In the genomic region with DNA sequence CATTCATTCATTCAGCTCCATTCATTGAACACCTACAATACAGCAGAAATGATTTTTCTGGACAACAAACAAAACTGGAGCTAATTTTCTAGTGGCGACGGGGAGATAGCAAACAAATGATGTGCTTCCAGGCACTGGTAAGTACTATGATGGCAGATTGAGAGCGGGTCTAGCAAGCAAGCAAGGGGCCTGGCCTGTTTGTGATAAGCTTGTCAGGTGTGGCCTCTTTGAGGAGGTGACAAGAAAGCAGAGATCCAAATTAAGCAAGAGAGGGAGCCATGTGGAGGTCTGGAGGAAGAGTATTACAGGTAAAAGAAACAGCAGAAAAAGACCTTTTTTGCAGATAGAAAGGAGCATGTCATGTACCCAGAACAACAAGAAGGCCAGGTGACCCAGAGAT, we compare ENCODE assay signal across 19 cellular contexts.
A peak's percentile ranks its signal among the peaks of the same experiment; 100 is the strongest.
DNase-seq lines count a peak whose midpoint lies in the region; ATAC-seq and TF ChIP-seq lines count a peak whose summit lies in the region.
"Had no signal": no experiment of that assay in that cellular context is flagged by ENCODE, and none has a peak within 500 bp of the region (broad histone marks: within the 10 kb centered on the region; RNA-seq: fewer than 3 reads in every experiment).

No MANE protein-coding gene starts in this region.

- H3K4me3 ChIP-seq in RWPE2 (ENCODE audit: severe bottlenecking) (no peak overlapping the region), mesendoderm (ENCODE audit: low read length) (no peak overlapping the region)
- H3K4me3 ChIP-seq: BLaER1 had no signal

- no peaks in the 10 kb centered on the region for H3K79me1 ChIP-seq in mesendoderm (ENCODE audit: low read length)

- H2AK5ac ChIP-seq in mesendoderm (ENCODE audit: low read length), result no peak overlapping the region

- WGBS in mesendoderm (ENCODE audit: extremely low coverage, insufficient coverage, low lambda C conversion rate), result no CpG with 5 or more reads among the region's 3 CpGs

- H3K9me3 ChIP-seq in RWPE2 (ENCODE audit: severe bottlenecking), result no peaks in the 10 kb centered on the region
- H3K9me3 ChIP-seq: BE2C, BLaER1 had no signal

- H3K27ac ChIP-seq in RWPE2 (ENCODE audit: poor library complexity, severe bottlenecking) (peak overlapping the region; percentile 22), mesendoderm (ENCODE audit: low read depth, low read length) (no peak overlapping the region)
- H3K27ac ChIP-seq: BLaER1 had no signal

- H3K9me3 Mint-ChIP-seq in type B pancreatic cell, result no peaks in the 10 kb centered on the region
- H3K9me3 Mint-ChIP-seq: CD14-positive monocyte; CD8-positive, alpha-beta memory T cell had no signal

- H2BK5ac ChIP-seq in mesendoderm (ENCODE audit: low read length), result no peak overlapping the region

- no peaks in the 10 kb centered on the region for H3K27me3 ChIP-seq in RWPE2 (ENCODE audit: insufficient read depth, poor library complexity, severe bottlenecking)
- H3K27me3 ChIP-seq in mesendoderm (ENCODE audit: insufficient read depth, low read length, poor library complexity), result no peaks in the 10 kb centered on the region
- H3K27me3 ChIP-seq: BE2C, BLaER1 had no signal

- H2BK15ac ChIP-seq in mesendoderm (replicated peaks; ENCODE audit: low read depth), result no peak overlapping the region

- TF ChIP-seq CTCF in RWPE2 (IDR thresholded peaks at IDR 0.05; ENCODE audit: poor library complexity, severe bottlenecking), result no peak
- no peak for TF ChIP-seq CTCF in type B pancreatic cell (conservative IDR thresholded peaks at IDR 0.05)

- H3K4ac ChIP-seq in mesendoderm (ENCODE audit: low read depth, low read length), result no peak overlapping the region

- H3K4me2 ChIP-seq in mesendoderm (ENCODE audit: low read length), result no peak overlapping the region
- H3K4me2 ChIP-seq: BLaER1 had no signal

- peaks cover 20% of the 10 kb centered on the region for H3K4me1 ChIP-seq in RWPE2 (ENCODE audit: insufficient read depth, poor library complexity, severe bottlenecking)
- H3K4me1 ChIP-seq in mesendoderm (ENCODE audit: control insufficient read depth, low read depth, low read length), result no peaks in the 10 kb centered on the region
- H3K4me1 ChIP-seq: BE2C, BLaER1 had no signal

- ATAC-seq in RWPE2 (ENCODE audit: low read depth) (no peak), GM21717 (IDR thresholded peaks at IDR 0.05; ENCODE audit: unreplicated experiment) (no peak), GM18909 (IDR thresholded peaks at IDR 0.05; ENCODE audit: poor library complexity, unreplicated experiment) (no peak)

- H3K36me3 Mint-ChIP-seq in type B pancreatic cell, result no peaks in the 10 kb centered on the region
- H3K36me3 Mint-ChIP-seq: CD14-positive monocyte; CD4-positive, alpha-beta memory T cell; CD4-positive, CD25-positive, alpha-beta regulatory T cell; CD8-positive, alpha-beta memory T cell had no signal

- no peaks in the 10 kb centered on the region for H3K27me3 Mint-ChIP-seq in type B pancreatic cell
- H3K27me3 Mint-ChIP-seq: CD4-positive, alpha-beta memory T cell; CD4-positive, CD25-positive, alpha-beta regulatory T cell; CD8-positive, alpha-beta memory T cell had no signal

- no peak overlapping the region for H2BK120ac ChIP-seq in mesendoderm (ENCODE audit: low read depth, low read length)

- no peak overlapping the region for H3K23ac ChIP-seq in mesendoderm (ENCODE audit: low read length)

- peaks cover 4% of the 10 kb centered on the region for H3K4me1 Mint-ChIP-seq in type B pancreatic cell (ENCODE audit: unreplicated experiment)
- H3K4me1 Mint-ChIP-seq: CD14-positive monocyte; CD4-positive, alpha-beta memory T cell; CD4-positive, CD25-positive, alpha-beta regulatory T cell; CD8-positive, alpha-beta memory T cell had no signal

- no peak overlapping the region for H4K8ac ChIP-seq in mesendoderm (ENCODE audit: low read depth, low read length)

- H3K18ac ChIP-seq in mesendoderm (ENCODE audit: low read length), result no peak overlapping the region

- H3K56ac ChIP-seq in mesendoderm (ENCODE audit: low read length), result no peak overlapping the region

- peak overlapping the region; percentile 7 for H3K4me3 Mint-ChIP-seq in type B pancreatic cell
- H3K4me3 Mint-ChIP-seq: CD14-positive monocyte; CD4-positive, alpha-beta memory T cell; CD4-positive, CD25-positive, alpha-beta regulatory T cell; CD8-positive, alpha-beta memory T cell had no signal

- no peak overlapping the region for H3K27ac Mint-ChIP-seq in type B pancreatic cell
- H3K27ac Mint-ChIP-seq: CD14-positive monocyte; CD4-positive, alpha-beta memory T cell; CD4-positive, CD25-positive, alpha-beta regulatory T cell; CD8-positive, alpha-beta memory T cell had no signal

- no peak for DNase-seq in RWPE2 (ENCODE audit: low spot score)
- DNase-seq in mesendoderm, result peak; percentile 21
- no peak for DNase-seq in type B pancreatic cell (ENCODE audit: extremely low spot score, unreplicated experiment)
- DNase-seq in NCI-H1048 (lab: John Stamatoyannopoulos, UW), result no peak
- DNase-seq: 8988T; ACHN; BE2C; C1 segment of cervical spinal cord; Calu3; CD4-positive, alpha-beta memory T cell; CD4-positive, CD25-positive, alpha-beta regulatory T cell; CD8-positive, alpha-beta memory T cell; COR-L47; DMS79 treated with DMSO at 0.1 percent for 48 hours; GF-D8 had no signal

- no peak overlapping the region for H4K5ac ChIP-seq in mesendoderm (ENCODE audit: low read length)

- H3K9ac ChIP-seq in mesendoderm (ENCODE audit: low read length), result no peak overlapping the region
- H3K9ac ChIP-seq: BLaER1 had no signal

- H3K36me3 ChIP-seq in RWPE2 (ENCODE audit: low read depth) (no peaks in the 10 kb centered on the region), mesendoderm (ENCODE audit: control insufficient read depth, insufficient read depth, low read length) (no peaks in the 10 kb centered on the region)
- H3K36me3 ChIP-seq: BE2C, BLaER1 had no signal

- no peaks in the 10 kb centered on the region for H3K79me2 ChIP-seq in mesendoderm (ENCODE audit: control insufficient read depth, insufficient read depth, low read length)
